ENCODE assay signal across 8 cellular contexts in genomic region chr14:99729991-99730875, GRCh38. TPM values are rescaled to one million over a fixed set of nuclear protein-coding genes. Genes with fewer than 3 reads are reported as not detected.
DNase-seq lines count a peak whose midpoint lies in the region; ATAC-seq, FAIRE-seq and TF ChIP-seq lines count a peak whose summit lies in the region.

No MANE protein-coding gene starts in this region.

- H3K27ac ChIP-seq in HepG2 (ENCODE audit: extremely low read length, insufficient read depth, low read length) = peak overlapping the region; percentile 65

- peak; percentile 41 for DNase-seq in CD14-positive monocyte (ENCODE audit: low spot score)
- peak; percentile 17 for DNase-seq in NCI-H1048 (lab: John Stamatoyannopoulos, UW)
- DNase-seq in activated CD4-positive, alpha-beta T cell treated with anti-CD3 and anti-CD28 coated beads for 36 hours = peak; percentile 85
- no peak for DNase-seq in choroid plexus epithelial cell (ENCODE audit: low read depth)
- peak; percentile 93 for DNase-seq in HepG2 (ENCODE audit: low spot score)
- peak in 2 of 3 donors; percentile 34 to 67 for DNase-seq in stimulated activated CD4-positive, alpha-beta T cell treated with anti-CD3 and anti-CD28 coated beads, TNF-alpha, amount 100 ng/mL, for 1 hour (ENCODE audit: low read depth in 3 of 3, low spot score in 1 of 3)
- DNase-seq in middle frontal gyrus (ENCODE audit: extremely low spot score, low spot score) = no peak

- H3K9ac ChIP-seq in HepG2 (ENCODE audit: insufficient read depth, low read depth, low read length) = no peak overlapping the region; the same call in 1 of the 2 replicates

- no peaks in the 10 kb centered on the region for H3K36me3 Mint-ChIP-seq in CD14-positive monocyte
- no peaks in the 10 kb centered on the region for H3K36me3 Mint-ChIP-seq in activated CD4-positive, alpha-beta T cell treated with anti-CD3 and anti-CD28 coated beads for 36 hours (ENCODE audit: low read depth)

- H4K20me1 ChIP-seq in HepG2 (ENCODE audit: insufficient read depth, low read length) = no peaks in the 10 kb centered on the region

- H3K4me3 Mint-ChIP-seq in CD14-positive monocyte = peak overlapping the region in 1 of 2 donors; percentile 30
- peak overlapping the region; percentile 30 for H3K4me3 Mint-ChIP-seq in activated CD4-positive, alpha-beta T cell treated with anti-CD3 and anti-CD28 coated beads for 36 hours

- in situ Hi-C loops in HepG2 (cut with HindIII; ENCODE audit: extremely low pct_ligation_motif_present, low pct_unique_long_range_greater_than_20kb) = loop anchor here (5.0 kb wide), 1 partner anchor 157 kb away; no protein-coding TSS in a partner anchor

- peak; percentile 80 for FAIRE-seq in HepG2 (lab: Jason Lieb, UNC)

- H3K4me3 ChIP-seq in choroid plexus epithelial cell (ENCODE audit: low read depth, low read length) (peak overlapping the region; percentile 56), HepG2 (replicated peaks in 1 of 3; ENCODE audit: insufficient read depth in 1 of 3, low read depth in 2 of 3, low read length in 3 of 3) (peak overlapping the region; percentile 51 to 71 (median 63); a peak in 5 of 6 replicates)

- peaks cover 8 to 43% of the 10 kb centered on the region in 2 experiments for H3K27me3 ChIP-seq in HepG2 (ENCODE audit: control insufficient read depth in 1 of 2, insufficient read depth in 2 of 2, low read length in 2 of 2)

- TF ChIP-seq EP300 in HepG2 (IDR thresholded peaks at IDR 0.05; ENCODE audit: low read depth in 2 of 2, low read length in 2 of 2) (peak; percentile 26 to 32; a peak in 1 of 4 replicates), HepG2 (CRISPR knock-in tag; IDR thresholded peaks at IDR 0.05; ENCODE audit: borderline replicate concordance) (0 out of 2 replicates have a peak, but pooled peaks have one; percentile 56)

- H3K9me3 ChIP-seq in HepG2 (ENCODE audit: low read length) = no peaks in the 10 kb centered on the region

- POLR2A ChIA-PET in activated CD4-positive, alpha-beta T cell treated with anti-CD3 and anti-CD28 coated beads for 36 hours (lab: Charles Lee) = no interaction called here
- POLR2A ChIA-PET in HepG2 (lab: Yijun Ruan, JAX) = interaction anchor here (0.6 to 1.1 kb wide), 2 partner anchors 31 to 46 kb away, joined by 3 to 4 read pairs; partner anchors contain the start of gene CYP46A1

- CTCF ChIA-PET in activated CD4-positive, alpha-beta T cell treated with anti-CD3 and anti-CD28 coated beads for 36 hours (lab: Charles Lee) = interaction anchor here (0.6 to 2.8 kb wide), 26 partner anchors 9 to 1162 kb away, joined by 3 to 26 read pairs (median 4); no protein-coding TSS in a partner anchor
- CTCF ChIA-PET in HepG2 (lab: Yijun Ruan, JAX; ENCODE audit: low intra/inter-chr PET ratio, low total read pairs) = interaction anchor here (0.9 to 2.2 kb wide), 4 partner anchors 48 to 155 kb away, joined by 3 to 26 read pairs (median 8); partner anchors contain the start of gene EML1

- 0% methylated on average over 10 of the region's 75 CpGs for WGBS in HepG2 (ENCODE audit: low lambda C conversion rate)

- 0 out of 4 replicates have a peak, but pooled peaks of 1 of the 2 experiments have one; percentile 14 for TF ChIP-seq POLR2A in HepG2 (IDR thresholded peaks at IDR 0.05; ENCODE audit: insufficient read depth in 1 of 2, low read depth in 2 of 2, low read length in 2 of 2)

- no peaks in the 10 kb centered on the region for H3K4me1 Mint-ChIP-seq in CD14-positive monocyte
- no peaks in the 10 kb centered on the region for H3K4me1 Mint-ChIP-seq in activated CD4-positive, alpha-beta T cell treated with anti-CD3 and anti-CD28 coated beads for 36 hours

- peak; percentile 96 for TF ChIP-seq RAD21 in HepG2 (CRISPR knock-in tag; IDR thresholded peaks at IDR 0.05)

- H3K9me3 Mint-ChIP-seq in CD14-positive monocyte = peaks cover 0 to 2% (median 0%) of the 10 kb centered on the region in 7 donors
- no peaks in the 10 kb centered on the region for H3K9me3 Mint-ChIP-seq in activated CD4-positive, alpha-beta T cell treated with anti-CD3 and anti-CD28 coated beads for 36 hours (ENCODE audit: low read depth)

- TF ChIP-seq CTCF in CD14-positive monocyte (IDR thresholded peaks at IDR 0.05) (peak; percentile 73), choroid plexus epithelial cell (conservative IDR thresholded peaks at IDR 0.05; ENCODE audit: low read depth, low read length) (peak; percentile 76), HepG2 (CRISPR knock-in tag; IDR thresholded peaks at IDR 0.05) (peak; percentile 83)

- H3K36me3 ChIP-seq in HepG2 (replicated peaks in 1 of 2; ENCODE audit: control insufficient read depth in 1 of 2, insufficient read depth in 2 of 2, low read length in 2 of 2) = no peaks in the 10 kb centered on the region

- H3K27ac Mint-ChIP-seq in CD14-positive monocyte = no peak overlapping the region
- no peak overlapping the region for H3K27ac Mint-ChIP-seq in activated CD4-positive, alpha-beta T cell treated with anti-CD3 and anti-CD28 coated beads for 36 hours

- H3K27me3 Mint-ChIP-seq in CD14-positive monocyte (ENCODE audit: low read depth in 3 of 3) = peaks cover 11 to 44% (median 21%) of the 10 kb centered on the region in 3 donors
- peaks cover 20% of the 10 kb centered on the region for H3K27me3 Mint-ChIP-seq in activated CD4-positive, alpha-beta T cell treated with anti-CD3 and anti-CD28 coated beads for 36 hours

- peaks cover 49% of the 10 kb centered on the region for H3K4me1 ChIP-seq in HepG2 (ENCODE audit: insufficient read depth, low read length)

- BruUV-seq in HepG2 (replicated peaks; lab: Mats Ljungman, UMichigan) = no TSS peak

- H3K4me2 ChIP-seq in HepG2 (ENCODE audit: low read depth, low read length) = peak overlapping the region; percentile 65

- ATAC-seq in GM21447 (IDR thresholded peaks at IDR 0.05; ENCODE audit: unreplicated experiment) = peak; percentile 70
- ATAC-seq in activated CD4-positive, alpha-beta T cell treated with anti-CD3 and anti-CD28 coated beads for 36 hours = peak; percentile 90
- ATAC-seq in HepG2 = peak; percentile 90

- intact Hi-C loops in CD14-positive monocyte (cut with micrococcal nuclease) (no loop called here), HepG2 (cut with micrococcal nuclease; ENCODE audit: unreplicated experiment) (loop anchor here (1.0 kb wide), 2 partner anchors 62 to 155 kb away; no protein-coding TSS in a partner anchor)
- intact Hi-C loops in activated CD4-positive, alpha-beta T cell treated with anti-CD3 and anti-CD28 coated beads for 36 hours (cut with DNase I, micrococcal nuclease) = loop anchor here (1.0 to 5.0 kb wide), 3 partner anchors 63 to 217 kb away; partner anchors contain the start of gene EML1 (in 1 of the 2)

- H2AFZ ChIP-seq in HepG2 (ENCODE audit: low read length) = no peak overlapping the region

- no peaks in the 10 kb centered on the region for H3K79me2 ChIP-seq in HepG2 (ENCODE audit: insufficient read depth, low read length)

TF ChIP-seq in HepG2, 621 proteins besides CTCF, POLR2A, EP300 and RAD21 (continues in another document):
- no peak for TF ChIP-seq ZKSCAN5 (CRISPR knock-in tag; IDR thresholded peaks at IDR 0.05)
- no peak for TF ChIP-seq FOXJ3 (CRISPR knock-in tag; IDR thresholded peaks at IDR 0.05; ENCODE audit: borderline replicate concordance)
- no peak for TF ChIP-seq ZNF781 (CRISPR knock-in tag; IDR thresholded peaks at IDR 0.05; ENCODE audit: borderline replicate concordance, not compliant biosample characterization)
- no peak for TF ChIP-seq EZH2 (conservative IDR thresholded peaks at IDR 0.05; ENCODE audit: low read depth, low read length)
- peak; percentile 50 for TF ChIP-seq ZFP91 (CRISPR knock-in tag; IDR thresholded peaks at IDR 0.05; ENCODE audit: borderline replicate concordance)
- TF ChIP-seq ZNF30 (CRISPR knock-in tag; IDR thresholded peaks at IDR 0.05) = no peak
- TF ChIP-seq MIER2 (CRISPR knock-in tag; IDR thresholded peaks at IDR 0.05) = 0 out of 2 replicates have a peak, but pooled peaks have one; percentile 40
- TF ChIP-seq BCL6 (CRISPR knock-in tag; IDR thresholded peaks at IDR 0.05) = peak; percentile 66
- no peak for TF ChIP-seq ESRRA (CRISPR knock-in tag; IDR thresholded peaks at IDR 0.05; ENCODE audit: low read depth)

RNA-seq across cellular contexts. Expression of gene CYP46A1, which starts 46.1 kb away (rescaled TPM):
- polyA plus RNA-seq in CD14-positive monocyte = not detected
- under 1 TPM; 0.05 to 0.23 TPM for total RNA-seq in activated CD4-positive, alpha-beta T cell treated with anti-CD3 and anti-CD28 coated beads for 36 hours
- total RNA-seq in HepG2 (2016; rRNA removed; fragmentation: Illumina TruSeq; extraction: Trizol) = not detected in 2 replicates
- not detected in 2 replicates for total RNA-seq in HepG2 (2016; cell fraction: cytosol; rRNA removed; fragmentation: Illumina TruSeq; extraction: Trizol; ENCODE audit: low read depth)
- total RNA-seq in HepG2 (2016; cell fraction: insoluble cytoplasmic fraction; rRNA removed; fragmentation: Illumina TruSeq; extraction: Trizol) = not detected in 2 replicates
- total RNA-seq in HepG2 (2016; cell fraction: membrane; rRNA removed; fragmentation: Illumina TruSeq; extraction: Trizol) = not detected in 2 replicates
- total RNA-seq in HepG2 (2016; cell fraction: nucleus; rRNA removed; fragmentation: Illumina TruSeq; extraction: Trizol) = not detected in 2 replicates
- not detected in 2 replicates for polyA plus RNA-seq in HepG2 (2011; rRNA removed)
- polyA plus RNA-seq in HepG2 (2011; cell fraction: cytosol; rRNA removed) = not detected in 2 replicates
- polyA plus RNA-seq in HepG2 (2011; cell fraction: nucleus; rRNA removed) = 0.06 and 0.12 TPM in 2 replicates
- not detected in 2 replicates for polyA plus RNA-seq in HepG2 (2012)
- polyA plus RNA-seq in HepG2 (2016; cell fraction: cytosol; fragmentation: Illumina TruSeq; extraction: Trizol; ENCODE audit: low read depth) = 0.06 TPM in 2 replicates
- polyA plus RNA-seq in HepG2 (2016; cell fraction: insoluble cytoplasmic fraction; fragmentation: Illumina TruSeq; extraction: Trizol; ENCODE audit: low read depth) = not detected in 2 replicates
- polyA plus RNA-seq in HepG2 (2016; cell fraction: membrane; fragmentation: Illumina TruSeq; extraction: Trizol; ENCODE audit: low read depth) = not detected in 2 replicates
- polyA plus RNA-seq in HepG2 (2016; cell fraction: nucleus; fragmentation: Illumina TruSeq; extraction: Trizol; ENCODE audit: insufficient read depth, low read depth) = 0.11 and 0.14 TPM in 2 replicates
- 0.02 TPM in 1 of 2 replicates, not detected in the other for polyA minus RNA-seq in HepG2 (2011; rRNA and poly(A)+ RNA removed; ENCODE audit: low replicate concordance)
- polyA minus RNA-seq in HepG2 (2011; cell fraction: cytosol; rRNA and poly(A)+ RNA removed) = not detected in 2 replicates
- polyA minus RNA-seq in HepG2 (2011; cell fraction: nucleus; rRNA and poly(A)+ RNA removed) = under 0.01 and 0.12 TPM in 2 replicates

Comparison
In these comparisons a context has a peak if more than half of its experiments do, and no peak if none do; other contexts are left out.
1. DNase-seq: peak in CD14-positive monocyte (single experiment), NCI-H1048 (single experiment), activated CD4-positive, alpha-beta T cell treated with anti-CD3 and anti-CD28 coated beads for 36 hours (single experiment), HepG2 (single experiment) and stimulated activated CD4-positive, alpha-beta T cell treated with anti-CD3 and anti-CD28 coated beads, TNF-alpha, amount 100 ng/mL, for 1 hour (2 of 3); none in choroid plexus epithelial cell (single experiment) and middle frontal gyrus (single experiment).
2. intact Hi-C loops: an anchor here in activated CD4-positive, alpha-beta T cell treated with anti-CD3 and anti-CD28 coated beads for 36 hours (1.0 to 5.0 kb wide) and HepG2 (1.0 kb wide); none called in CD14-positive monocyte.
3. Peak in every context shown above with its lines, with median percentiles within 50 percentile points of each other: CTCF ChIP-seq and ATAC-seq.